30 cellular contexts compared by ENCODE assay signal in genomic region chr1:206668874-206669410, GRCh38.
"Had no signal": no experiment of that assay in that cellular context is flagged by ENCODE, and none has a peak within 500 bp of the region (broad histone marks: within the 10 kb centered on the region; RNA-seq: fewer than 3 reads in every experiment).

No MANE protein-coding gene starts in this region.

- DNase-seq: activated CD4-positive, alpha-beta memory T cell treated with anti-CD3 and anti-CD28 coated beads, Interleukin-2, amount 10 ng/mL, durations not matched to agents 7 days and 5 days; activated CD4-positive, alpha-beta T cell treated with anti-CD3 and anti-CD28 coated beads for 36 hours; activated CD4-positive, alpha-beta T cell treated with anti-CD3 and anti-CD28 coated beads, Interleukin-2, amount 10 ng/mL, durations not matched to agents 7 days and 5 days; activated CD4-positive, alpha-beta T cell treated with anti-CD3 and anti-CD28 coated beads, Interleukin-2, amount 50 U/mL, for 4 hours; activated CD4-positive, CD25-positive, alpha-beta regulatory T cell; activated CD4-positive, CD25-positive, alpha-beta regulatory T cell treated with anti-CD3 and anti-CD28 coated beads, Interleukin-2, amount 50 U/mL, for 72 hours; activated CD8-positive, alpha-beta memory T cell treated with anti-CD3 and anti-CD28 coated beads, Interleukin-2, amount 50 U/mL, for 48 hours; activated gamma-delta T cell; activated naive CD4-positive, alpha-beta T cell; activated naive CD4-positive, alpha-beta T cell treated with anti-CD3 and anti-CD28 coated beads, Interleukin-2, amount 10 ng/mL, durations not matched to agents 7 days and 5 days; activated naive CD8-positive, alpha-beta T cell treated with anti-CD3 and anti-CD28 coated beads, Interleukin-2, amount 10 ng/mL, durations not matched to agents 7 days and 5 days; activated T-cell treated with anti-CD3 and anti-CD28 coated beads for 4 hours; activated T-cell treated with anti-CD3 and anti-CD28 coated beads, Interleukin-2, amount 50 U/mL, for 24 hours; activated T-cell treated with anti-CD3 and anti-CD28 coated beads, Interleukin-2, amount 50 U/mL, for 72 hours; central memory CD4-positive, alpha-beta T cell; cerebellar nuclear complex; colonic mucosa; effector CD8-positive, alpha-beta T cell; esophagus squamous epithelium; foreskin melanocyte; heart right ventricle had no signal

- H3K4me1 ChIP-seq: colonic mucosa had no signal

- H3K27me3 ChIP-seq: ascending aorta, breast epithelium, cardiac muscle cell, colonic mucosa, gastroesophageal sphincter had no signal

- H3K27ac Mint-ChIP-seq: activated CD4-positive, alpha-beta memory T cell treated with anti-CD3 and anti-CD28 coated beads, Interleukin-2, amount 10 ng/mL, durations not matched to agents 7 days and 5 days; activated CD4-positive, alpha-beta T cell treated with anti-CD3 and anti-CD28 coated beads, Interleukin-2, amount 10 ng/mL, durations not matched to agents 7 days and 5 days; activated naive CD4-positive, alpha-beta T cell treated with anti-CD3 and anti-CD28 coated beads, Interleukin-2, amount 10 ng/mL, durations not matched to agents 7 days and 5 days; activated naive CD4-positive, alpha-beta T cell treated with anti-CD3 and anti-CD28 coated beads, Interleukin-2, amount 50 U/mL, for 72 hours; activated T-cell treated with anti-CD3 and anti-CD28 coated beads, Interleukin-2, amount 50 U/mL, for 24 hours; activated T-cell treated with anti-CD3 and anti-CD28 coated beads, Interleukin-2, amount 50 U/mL, for 72 hours; brain had no signal

- FAIRE-seq: endometrium, endothelial cell of umbilical vein had no signal

- H3K27me3 Mint-ChIP-seq: activated T-cell treated with anti-CD3 and anti-CD28 coated beads, Interleukin-2, amount 50 U/mL, for 24 hours had no signal

- H3K36me3 ChIP-seq: ascending aorta, breast epithelium, cardiac muscle cell, colonic mucosa, esophagus squamous epithelium, gastroesophageal sphincter, heart right ventricle had no signal

- H3K9me3 ChIP-seq: ascending aorta, breast epithelium, colonic mucosa, esophagus squamous epithelium, gastroesophageal sphincter, heart right ventricle had no signal

- H3K4me3 Mint-ChIP-seq: activated CD4-positive, alpha-beta memory T cell treated with anti-CD3 and anti-CD28 coated beads, Interleukin-2, amount 10 ng/mL, durations not matched to agents 7 days and 5 days; activated CD4-positive, alpha-beta T cell treated with anti-CD3 and anti-CD28 coated beads for 36 hours; activated CD4-positive, alpha-beta T cell treated with anti-CD3 and anti-CD28 coated beads, Interleukin-2, amount 10 ng/mL, durations not matched to agents 7 days and 5 days; activated naive CD4-positive, alpha-beta T cell treated with anti-CD3 and anti-CD28 coated beads, Interleukin-2, amount 10 ng/mL, durations not matched to agents 7 days and 5 days; activated naive CD8-positive, alpha-beta T cell treated with anti-CD3 and anti-CD28 coated beads, Interleukin-2, amount 10 ng/mL, durations not matched to agents 7 days and 5 days; activated T-cell treated with anti-CD3 and anti-CD28 coated beads, Interleukin-2, amount 50 U/mL, for 24 hours; activated T-cell treated with anti-CD3 and anti-CD28 coated beads, Interleukin-2, amount 50 U/mL, for 72 hours had no signal

- H3K4me3 ChIP-seq: ascending aorta, breast epithelium, cardiac muscle cell, colonic mucosa, esophagus squamous epithelium, gastroesophageal sphincter, heart right ventricle had no signal

- ATAC-seq: activated CD4-positive, alpha-beta T cell treated with anti-CD3 and anti-CD28 coated beads for 36 hours; activated naive CD4-positive, alpha-beta T cell treated with anti-CD3 and anti-CD28 coated beads, Interleukin-2, amount 50 U/mL, for 72 hours; activated T-cell treated with anti-CD3 and anti-CD28 coated beads, Interleukin-2, amount 50 U/mL, for 72 hours; gastroesophageal sphincter; heart right ventricle had no signal

- H3K9me3 Mint-ChIP-seq: activated CD4-positive, alpha-beta memory T cell treated with anti-CD3 and anti-CD28 coated beads, Interleukin-2, amount 10 ng/mL, durations not matched to agents 7 days and 5 days; activated CD4-positive, alpha-beta T cell treated with anti-CD3 and anti-CD28 coated beads, Interleukin-2, amount 10 ng/mL, durations not matched to agents 7 days and 5 days; activated naive CD4-positive, alpha-beta T cell treated with anti-CD3 and anti-CD28 coated beads, Interleukin-2, amount 10 ng/mL, durations not matched to agents 7 days and 5 days; activated naive CD4-positive, alpha-beta T cell treated with anti-CD3 and anti-CD28 coated beads, Interleukin-2, amount 50 U/mL, for 72 hours; activated naive CD8-positive, alpha-beta T cell treated with anti-CD3 and anti-CD28 coated beads, Interleukin-2, amount 10 ng/mL, durations not matched to agents 7 days and 5 days; activated T-cell treated with anti-CD3 and anti-CD28 coated beads, Interleukin-2, amount 50 U/mL, for 24 hours; activated T-cell treated with anti-CD3 and anti-CD28 coated beads, Interleukin-2, amount 50 U/mL, for 72 hours had no signal

- H3K27ac ChIP-seq: ascending aorta, breast epithelium, cardiac muscle cell, colonic mucosa, epithelial cell of prostate, esophagus squamous epithelium, gastroesophageal sphincter, heart right ventricle had no signal

- H3K36me3 Mint-ChIP-seq: activated naive CD4-positive, alpha-beta T cell treated with anti-CD3 and anti-CD28 coated beads, Interleukin-2, amount 10 ng/mL, durations not matched to agents 7 days and 5 days; activated naive CD4-positive, alpha-beta T cell treated with anti-CD3 and anti-CD28 coated beads, Interleukin-2, amount 50 U/mL, for 72 hours; activated naive CD8-positive, alpha-beta T cell treated with anti-CD3 and anti-CD28 coated beads, Interleukin-2, amount 10 ng/mL, durations not matched to agents 7 days and 5 days; brain had no signal
